ENCODE assay signal across 1 cellular context in genomic region chr14:23618415-23618988, GRCh38.
TF ChIP-seq lines count a peak whose summit lies in the region.

No MANE protein-coding gene starts in this region.

TF ChIP-seq in HepG2, 621 proteins besides CTCF, POLR2A, EP300 and RAD21 (continued from another document):
- peak; percentile 48; the same call in 1 of the 2 replicates for TF ChIP-seq PATZ1 (CRISPR knock-in tag; IDR thresholded peaks at IDR 0.05)
- TF ChIP-seq SMAD3 (CRISPR knock-in tag; IDR thresholded peaks at IDR 0.05): peak; percentile 55; the same call in 1 of the 2 replicates
- TF ChIP-seq ZNF354B (CRISPR knock-in tag; IDR thresholded peaks at IDR 0.05): no peak
- 0 out of 2 replicates have a peak, but pooled peaks have one; percentile 33 for TF ChIP-seq KAT7 (CRISPR knock-in tag; IDR thresholded peaks at IDR 0.05; ENCODE audit: borderline replicate concordance)
